Comparison of ENCODE assay signal across 8 cellular contexts in genomic region chr7:47819054-47819920, GRCh38.
DNase-seq lines count a peak whose midpoint lies in the region; ATAC-seq and TF ChIP-seq lines count a peak whose summit lies in the region.

No MANE protein-coding gene starts in this region.

- DNase-seq in CD14-positive monocyte (ENCODE audit: low spot score) (no peak), GM19240 (ENCODE audit: insufficient read length, low spot score) (peak; percentile 28), NCI-H1694 (lab: John Stamatoyannopoulos, UW) (peak; percentile 53), ecto neural progenitor cell (ENCODE audit: low spot score) (peak; percentile 64), lung (ENCODE audit: low spot score) (peak; percentile 70), stomach (peak; percentile 72)

- H3K36me3 ChIP-seq in lung (ENCODE audit: control insufficient read depth in 2 of 2, insufficient read depth in 2 of 2, low read length in 2 of 2) = no peaks in the 10 kb centered on the region
- H3K36me3 ChIP-seq in stomach = no peaks in the 10 kb centered on the region

- no peak for TF ChIP-seq POLR2A in stomach (IDR thresholded peaks at IDR 0.05)

- H3K27ac ChIP-seq in VCaP (no peak overlapping the region), lung (ENCODE audit: low read depth in 1 of 2, low read length in 1 of 2) (no peak overlapping the region), stomach (no peak overlapping the region)

- H3K27me3 Mint-ChIP-seq in CD14-positive monocyte (ENCODE audit: low read depth in 3 of 3) = peaks cover 0 to 2% (median 2%) of the 10 kb centered on the region in 3 donors

- H3K4me3 Mint-ChIP-seq in CD14-positive monocyte = no peak overlapping the region

- H3K27me3 ChIP-seq in lung (ENCODE audit: control insufficient read depth, insufficient read depth) = no peaks in the 10 kb centered on the region
- H3K27me3 ChIP-seq in stomach = no peaks in the 10 kb centered on the region

- ATAC-seq in lung (ENCODE audit: insufficient read depth, low FRiP score) (no peak), HG03175 (IDR thresholded peaks at IDR 0.05; ENCODE audit: unreplicated experiment) (no peak)

- H3K4me1 Mint-ChIP-seq in CD14-positive monocyte = peaks cover 17% of the 10 kb centered on the region

- TF ChIP-seq EP300 in stomach (IDR thresholded peaks at IDR 0.05) = no peak

- H3K36me3 Mint-ChIP-seq in CD14-positive monocyte = no peaks in the 10 kb centered on the region

- H3K27ac Mint-ChIP-seq in CD14-positive monocyte = no peak overlapping the region

- no peak overlapping the region for H3K4me3 ChIP-seq in lung
- no peak overlapping the region for H3K4me3 ChIP-seq in stomach

- peaks cover 0 to 5% of the 10 kb centered on the region in 2 donors for H3K4me1 ChIP-seq in lung (ENCODE audit: control insufficient read depth in 2 of 2, insufficient read depth in 2 of 2, low read length in 2 of 2)
- peaks cover 0 to 5% (median 0%) of the 10 kb centered on the region in 4 donors for H3K4me1 ChIP-seq in stomach

- H3K9me3 Mint-ChIP-seq in CD14-positive monocyte = no peaks in the 10 kb centered on the region

- peak; percentile 95 for TF ChIP-seq CTCF in CD14-positive monocyte (IDR thresholded peaks at IDR 0.05)
- peak; percentile 98 for TF ChIP-seq CTCF in VCaP (conservative IDR thresholded peaks at IDR 0.05)
- peak; percentile 88 for TF ChIP-seq CTCF in lung (IDR thresholded peaks at IDR 0.05; ENCODE audit: control extremely low read depth, extremely low read depth)
- peak in 5 of 7 experiments; percentile 88 to 93 (median 90) for TF ChIP-seq CTCF in stomach (IDR thresholded peaks at IDR 0.05)

- 63 to 68% methylated on average over 6 of the region's 6 CpGs for WGBS in lung, 2 donors
- WGBS in stomach, 5 donors = 53 to 63% (median 57%) methylated on average over 6 of the region's 6 CpGs

- intact Hi-C loops in CD14-positive monocyte (cut with micrococcal nuclease) = loop anchor here (2.0 to 10.0 kb wide), 4 partner anchors 377 to 552 kb away; no protein-coding TSS in a partner anchor
- intact Hi-C loops in stomach (cut with DNase I; ENCODE audit: low total_unique reads) = loop anchor here (5.0 kb wide), 1 partner anchor 547 kb away; no protein-coding TSS in a partner anchor

- H3K9me3 ChIP-seq in lung (ENCODE audit: control insufficient read depth in 2 of 2, insufficient read depth in 1 of 2, low read length in 1 of 2) = no peaks in the 10 kb centered on the region
- H3K9me3 ChIP-seq in stomach = no peaks in the 10 kb centered on the region
